Comparison of ENCODE assay signal across 20 cellular contexts in the genomic region with DNA sequence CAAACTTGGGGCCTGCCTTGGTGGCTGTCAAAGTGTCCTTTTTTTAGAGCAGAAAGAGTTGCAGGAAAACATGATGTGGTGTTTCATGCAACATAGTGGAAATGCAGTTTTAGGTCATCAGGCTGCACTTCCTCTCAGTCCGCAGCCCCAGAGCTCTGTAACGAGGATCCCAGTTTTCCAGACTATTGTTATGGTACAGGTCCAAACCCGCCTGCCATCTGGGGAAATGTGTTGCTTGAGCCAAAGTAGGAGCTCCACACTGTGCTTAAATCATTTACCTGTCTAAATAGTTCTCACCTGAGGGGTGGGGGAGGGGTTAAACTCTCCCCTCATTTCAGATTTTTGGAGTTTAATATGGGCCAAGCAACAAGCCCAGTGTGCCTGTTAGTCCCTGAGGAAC. TPM values are rescaled to one million over a fixed set of nuclear protein-coding genes. Genes with fewer than 3 reads are reported as not detected.
DNase-seq lines count a peak whose midpoint lies in the region; ATAC-seq and TF ChIP-seq lines count a peak whose summit lies in the region.
"Had no signal": no experiment of that assay in that cellular context is flagged by ENCODE, and none has a peak within 500 bp of the region (broad histone marks: within the 10 kb centered on the region; RNA-seq: fewer than 3 reads in every experiment).

No MANE protein-coding gene starts in this region.

- intact Hi-C loops in MCF 10A (cut with micrococcal nuclease) (loop anchor here (5.0 kb wide), 2 partner anchors 45 to 60 kb away; a partner anchor contains a TSS), breast epithelium (cut with DNase I; ENCODE audit: low total_unique reads) (no loop called here)

- H3K4me3 ChIP-seq in breast epithelium = no peak overlapping the region
- no peak overlapping the region for H3K4me3 ChIP-seq in RWPE2 (ENCODE audit: severe bottlenecking)
- no peak overlapping the region for H3K4me3 ChIP-seq in GM23338
- H3K4me3 ChIP-seq in SJCRH30 = no peak overlapping the region
- H3K4me3 ChIP-seq: K562 had no signal

- H3F3A ChIP-seq in GM23338 (replicated peaks; ENCODE audit: low read depth) = no peaks in the 10 kb centered on the region

- no peaks in the 10 kb centered on the region for H4K20me1 ChIP-seq in GM23338 (replicated peaks; ENCODE audit: insufficient read depth)

- H3K9me2 ChIP-seq in GM23338 (ENCODE audit: insufficient read depth) = no peaks in the 10 kb centered on the region

- H3K36me3 ChIP-seq in breast epithelium (no peaks in the 10 kb centered on the region), RWPE2 (ENCODE audit: low read depth) (peaks cover 91% of the 10 kb centered on the region), GM23338 (ENCODE audit: insufficient read depth) (no peaks in the 10 kb centered on the region; the same call in 1 of the 2 replicates), SJCRH30 (peaks cover 7% of the 10 kb centered on the region)

- no peak for TF ChIP-seq POLR2A in breast epithelium (IDR thresholded peaks at IDR 0.05)

- H3K27ac Mint-ChIP-seq in MCF 10A (ENCODE audit: low read depth, unreplicated experiment) (no peak overlapping the region), GM23338 (no peak overlapping the region)
- H3K27ac Mint-ChIP-seq: CD4-positive, alpha-beta memory T cell had no signal

- H3K79me2 ChIP-seq in GM23338 (replicated peaks; ENCODE audit: insufficient read depth) = no peaks in the 10 kb centered on the region

- H3K4me1 Mint-ChIP-seq in MCF 10A (ENCODE audit: insufficient read depth, unreplicated experiment) (peaks cover 44% of the 10 kb centered on the region), GM23338 (peaks cover 3% of the 10 kb centered on the region)

- peak; percentile 64 for DNase-seq in MCF 10A (ENCODE audit: unreplicated experiment)
- no peak for DNase-seq in breast epithelium (ENCODE audit: low spot score in 2 of 2)
- peak; percentile 71 for DNase-seq in RWPE2 (ENCODE audit: low spot score)
- no peak for DNase-seq in GM23338 (ENCODE audit: low spot score)
- no peak for DNase-seq in SJCRH30
- DNase-seq: C1 segment of cervical spinal cord; CD4-positive, alpha-beta memory T cell; COR-L47; DMS53; H7; Kasumi-1; MV-4-11; NCI-H2029 treated with DMSO at 0.1 percent for 48 hours; NCI-H446; NCI-H526; SIG-M5 had no signal

- ATAC-seq in RWPE2 (ENCODE audit: low read depth) = peak; percentile 28; the same call in 1 of the 3 replicates
- peak; percentile 33 for ATAC-seq in esophagus mucosa
- ATAC-seq in GM23338 = no peak
- ATAC-seq in HG03457 (IDR thresholded peaks at IDR 0.05; ENCODE audit: unreplicated experiment) = no peak
- ATAC-seq: K562, Panc1 had no signal

- POLR2A ChIA-PET in MCF 10A (lab: Yijun Ruan, JAX) = interaction anchor here (1.0 to 1.1 kb wide), 2 partner anchors 44 to 102 kb away, joined by 3 read pairs; no protein-coding TSS in a partner anchor

- H3K36me3 Mint-ChIP-seq in MCF 10A (ENCODE audit: insufficient read depth, unreplicated experiment) (peaks cover 62% of the 10 kb centered on the region), GM23338 (ENCODE audit: low read depth) (peaks cover 5% of the 10 kb centered on the region; the same call in 1 of the 3 replicates)

- CTCF ChIA-PET in MCF 10A (lab: Yijun Ruan, JAX) = interaction anchor here (0.6 to 1.6 kb wide), 3 partner anchors 14 to 823 kb away, joined by 3 to 5 read pairs (median 4); no protein-coding TSS in a partner anchor

- H3K4me1 ChIP-seq in breast epithelium = no peaks in the 10 kb centered on the region
- H3K4me1 ChIP-seq in RWPE2 (ENCODE audit: insufficient read depth, poor library complexity, severe bottlenecking) = peaks cover 62% of the 10 kb centered on the region
- H3K4me1 ChIP-seq in GM23338 (ENCODE audit: insufficient read depth) = 0 out of 2 replicates have a peak, but pooled peaks cover 2% of the 10 kb centered on the region
- H3K4me1 ChIP-seq in SJCRH30 = peaks cover 8% of the 10 kb centered on the region; the same call in 1 of the 2 replicates

- H3K27me3 Mint-ChIP-seq in MCF 10A (ENCODE audit: insufficient read depth, unreplicated experiment) = no peaks in the 10 kb centered on the region
- peaks cover 2% of the 10 kb centered on the region for H3K27me3 Mint-ChIP-seq in GM23338 (ENCODE audit: insufficient read depth, low read depth, poor library complexity)
- H3K27me3 Mint-ChIP-seq: CD4-positive, alpha-beta memory T cell had no signal

- BruUV-seq in MCF 10A (replicated peaks; lab: Mats Ljungman, UMichigan) = no TSS peak

- no peak overlapping the region for H3K4me2 ChIP-seq in GM23338

- H3K27me3 ChIP-seq in breast epithelium = no peaks in the 10 kb centered on the region
- no peaks in the 10 kb centered on the region for H3K27me3 ChIP-seq in RWPE2 (ENCODE audit: insufficient read depth, poor library complexity, severe bottlenecking)
- H3K27me3 ChIP-seq in GM23338 (ENCODE audit: insufficient read depth) = peaks cover 4% of the 10 kb centered on the region; the same call in 1 of the 2 replicates
- H3K27me3 ChIP-seq in SJCRH30 = no peaks in the 10 kb centered on the region

- no peak for TF ChIP-seq CTCF in MCF 10A (IDR thresholded peaks at IDR 0.05; ENCODE audit: unreplicated experiment)
- TF ChIP-seq CTCF in breast epithelium (IDR thresholded peaks at IDR 0.05) = no peak
- no peak for TF ChIP-seq CTCF in RWPE2 (IDR thresholded peaks at IDR 0.05; ENCODE audit: poor library complexity, severe bottlenecking)
- TF ChIP-seq CTCF in GM23338 (conservative IDR thresholded peaks at IDR 0.05; ENCODE audit: low read depth in 2 of 2) = no peak

- H2AFZ ChIP-seq in GM23338 = no peak overlapping the region

- no peaks in the 10 kb centered on the region for H3K9me3 Mint-ChIP-seq in MCF 10A (ENCODE audit: unreplicated experiment)
- no peaks in the 10 kb centered on the region for H3K9me3 Mint-ChIP-seq in GM23338
- H3K9me3 Mint-ChIP-seq: CD4-positive, alpha-beta memory T cell had no signal

- no peaks in the 10 kb centered on the region for H3K9me3 ChIP-seq in breast epithelium
- H3K9me3 ChIP-seq in RWPE2 (ENCODE audit: severe bottlenecking) = no peaks in the 10 kb centered on the region
- H3K9me3 ChIP-seq in SJCRH30 (replicated peaks) = no peaks in the 10 kb centered on the region

- H3K4me3 Mint-ChIP-seq in MCF 10A (ENCODE audit: unreplicated experiment) (no peak overlapping the region), GM23338 (no peak overlapping the region)
- H3K4me3 Mint-ChIP-seq: CD4-positive, alpha-beta memory T cell had no signal

- H3K27ac ChIP-seq in breast epithelium (no peak overlapping the region), RWPE2 (ENCODE audit: poor library complexity, severe bottlenecking) (peak overlapping the region; percentile 95), GM23338 (ENCODE audit: low read depth) (no peak overlapping the region), SJCRH30 (no peak overlapping the region)

TF ChIP-seq in GM23338, 12 proteins besides CTCF, POLR2A, EP300 and RAD21 (continues in another document):
- no peak for TF ChIP-seq NANOG (IDR thresholded peaks at IDR 0.05; ENCODE audit: borderline replicate concordance)
- TF ChIP-seq EZH2 (IDR thresholded peaks at IDR 0.05; ENCODE audit: low read depth, unreplicated experiment) = no peak
- TF ChIP-seq ZNF331 (CRISPR knock-in tag; IDR thresholded peaks at IDR 0.05; ENCODE audit: low read depth) = no peak
- no peak for TF ChIP-seq POLR2AphosphoS5 (IDR thresholded peaks at IDR 0.05; ENCODE audit: low read depth)
- TF ChIP-seq, protein P1, sequence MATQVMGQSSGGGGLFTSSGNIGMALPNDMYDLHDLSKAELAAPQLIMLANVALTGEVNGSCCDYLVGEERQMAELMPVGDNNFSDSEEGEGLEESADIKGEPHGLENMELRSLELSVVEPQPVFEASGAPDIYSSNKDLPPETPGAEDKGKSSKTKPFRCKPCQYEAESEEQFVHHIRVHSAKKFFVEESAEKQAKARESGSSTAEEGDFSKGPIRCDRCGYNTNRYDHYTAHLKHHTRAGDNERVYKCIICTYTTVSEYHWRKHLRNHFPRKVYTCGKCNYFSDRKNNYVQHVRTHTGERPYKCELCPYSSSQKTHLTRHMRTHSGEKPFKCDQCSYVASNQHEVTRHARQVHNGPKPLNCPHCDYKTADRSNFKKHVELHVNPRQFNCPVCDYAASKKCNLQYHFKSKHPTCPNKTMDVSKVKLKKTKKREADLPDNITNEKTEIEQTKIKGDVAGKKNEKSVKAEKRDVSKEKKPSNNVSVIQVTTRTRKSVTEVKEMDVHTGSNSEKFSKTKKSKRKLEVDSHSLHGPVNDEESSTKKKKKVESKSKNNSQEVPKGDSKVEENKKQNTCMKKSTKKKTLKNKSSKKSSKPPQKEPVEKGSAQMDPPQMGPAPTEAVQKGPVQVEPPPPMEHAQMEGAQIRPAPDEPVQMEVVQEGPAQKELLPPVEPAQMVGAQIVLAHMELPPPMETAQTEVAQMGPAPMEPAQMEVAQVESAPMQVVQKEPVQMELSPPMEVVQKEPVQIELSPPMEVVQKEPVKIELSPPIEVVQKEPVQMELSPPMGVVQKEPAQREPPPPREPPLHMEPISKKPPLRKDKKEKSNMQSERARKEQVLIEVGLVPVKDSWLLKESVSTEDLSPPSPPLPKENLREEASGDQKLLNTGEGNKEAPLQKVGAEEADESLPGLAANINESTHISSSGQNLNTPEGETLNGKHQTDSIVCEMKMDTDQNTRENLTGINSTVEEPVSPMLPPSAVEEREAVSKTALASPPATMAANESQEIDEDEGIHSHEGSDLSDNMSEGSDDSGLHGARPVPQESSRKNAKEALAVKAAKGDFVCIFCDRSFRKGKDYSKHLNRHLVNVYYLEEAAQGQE (IDR thresholded peaks at IDR 0.05; ENCODE audit: unreplicated experiment) = no peak

RNA-seq across cellular contexts. Expression of a gene that starts 59.8 kb away (rescaled TPM):
- total RNA-seq in MCF 10A (2022) (53.2 and 55.7 TPM in 2 replicates), breast epithelium (10 to 100 TPM; 25.6 to 36.6 (median 29.5) TPM), esophagus mucosa (11.3 TPM)
- total RNA-seq in GM23338 (2014; rRNA removed; shearing (Covaris generic)) = 24.9 and 26.4 TPM in 2 replicates
- 14.0 and 15.5 TPM in 2 replicates for polyA plus RNA-seq in GM23338 (2016; fragmentation: Nextera tagmentation; extraction: Ambion mirVana)
- total RNA-seq in SJCRH30 (2014; rRNA removed; shearing (Covaris generic)) = 45.8 and 49.5 TPM in 2 replicates

Comparison
In these comparisons a context has a peak if more than half of its experiments do, and no peak if none do; other contexts are left out.
1. DNase-seq: peak in MCF 10A (single experiment) and RWPE2 (single experiment); none in breast epithelium (0 of 2), GM23338 (single experiment) and SJCRH30 (0 of 2).
2. ATAC-seq: peak in RWPE2 (single experiment) and esophagus mucosa (single experiment); none in GM23338 (single experiment) and HG03457 (single experiment).